ENCODE assay signal across 15 cellular contexts in genomic region chr2:132478669-132479068, GRCh38.
"Had no signal": no experiment of that assay in that cellular context is flagged by ENCODE, and none has a peak within 500 bp of the region (broad histone marks: within the 10 kb centered on the region; RNA-seq: fewer than 3 reads in every experiment).

No MANE protein-coding gene starts in this region.

- H3K9me3 ChIP-seq: ascending aorta, right atrium auricular region, tibial nerve, uterus had no signal

- ATAC-seq: left ventricle myocardium superior; natural killer cell treated with Interleukin-12 subunit alpha and Interleukin-12 subunit beta and Interleukin-15 and Interleukin-18, amount 100 ng/mL, for 72 hours; stimulated activated memory B cell treated with anti-CD40 and anti-IgM and Interleukin-4, amounts not matched to agents 10 μg/mL and 1 μg/mL and 100 μg/mL, for 72 hours had no signal

- H3K27ac ChIP-seq: ascending aorta, right atrium auricular region, tibial nerve, uterus had no signal

- DNase-seq: activated CD4-positive, CD25-positive, alpha-beta regulatory T cell treated with anti-CD3 and anti-CD28 coated beads, Interleukin-2, amount 50 U/mL, for 72 hours; activated naive CD4-positive, alpha-beta T cell; activated naive CD8-positive, alpha-beta T cell treated with anti-CD3 and anti-CD28 coated beads, Interleukin-2, amount 10 ng/mL, durations not matched to agents 7 days and 5 days; activated T-cell treated with anti-CD3 and anti-CD28 coated beads for 4 hours; erythroblast; hippocampal formation; left ventricle myocardium superior; nucleus accumbens; stimulated activated CD4-positive, alpha-beta T cell treated with anti-CD3 and anti-CD28 coated beads, Interleukin-2, amount 100 ng/mL, for 48 hours; uterus had no signal

- H3K36me3 ChIP-seq: ascending aorta, right atrium auricular region, tibial nerve, uterus had no signal

- H3K27me3 Mint-ChIP-seq: activated naive CD8-positive, alpha-beta T cell treated with anti-CD3 and anti-CD28 coated beads, Interleukin-2, amount 10 ng/mL, durations not matched to agents 7 days and 5 days; natural killer cell treated with Interleukin-12 subunit alpha and Interleukin-12 subunit beta and Interleukin-15 and Interleukin-18, amount 100 ng/mL, for 72 hours; stimulated activated memory B cell treated with anti-CD40 and anti-IgM and Interleukin-4, amounts not matched to agents 10 μg/mL and 1 μg/mL and 100 μg/mL, for 72 hours had no signal

- H3K4me1 Mint-ChIP-seq: activated naive CD8-positive, alpha-beta T cell treated with anti-CD3 and anti-CD28 coated beads, Interleukin-2, amount 10 ng/mL, durations not matched to agents 7 days and 5 days; stimulated activated memory B cell treated with anti-CD40 and anti-IgM and Interleukin-4, amounts not matched to agents 10 μg/mL and 1 μg/mL and 100 μg/mL, for 72 hours had no signal

- H3K36me3 Mint-ChIP-seq: activated naive CD8-positive, alpha-beta T cell treated with anti-CD3 and anti-CD28 coated beads, Interleukin-2, amount 10 ng/mL, durations not matched to agents 7 days and 5 days; natural killer cell treated with Interleukin-12 subunit alpha and Interleukin-12 subunit beta and Interleukin-15 and Interleukin-18, amount 100 ng/mL, for 72 hours; stimulated activated memory B cell treated with anti-CD40 and anti-IgM and Interleukin-4, amounts not matched to agents 10 μg/mL and 1 μg/mL and 100 μg/mL, for 72 hours had no signal

- H3K4me3 ChIP-seq: ascending aorta, right atrium auricular region, tibial nerve, uterus had no signal

- H3K27ac Mint-ChIP-seq: activated naive CD8-positive, alpha-beta T cell treated with anti-CD3 and anti-CD28 coated beads, Interleukin-2, amount 10 ng/mL, durations not matched to agents 7 days and 5 days; natural killer cell treated with Interleukin-12 subunit alpha and Interleukin-12 subunit beta and Interleukin-15 and Interleukin-18, amount 100 ng/mL, for 72 hours; stimulated activated memory B cell treated with anti-CD40 and anti-IgM and Interleukin-4, amounts not matched to agents 10 μg/mL and 1 μg/mL and 100 μg/mL, for 72 hours had no signal

- H3K27me3 ChIP-seq: ascending aorta, right atrium auricular region, tibial nerve, uterus had no signal

- H3K4me3 Mint-ChIP-seq: activated naive CD8-positive, alpha-beta T cell treated with anti-CD3 and anti-CD28 coated beads, Interleukin-2, amount 10 ng/mL, durations not matched to agents 7 days and 5 days; natural killer cell treated with Interleukin-12 subunit alpha and Interleukin-12 subunit beta and Interleukin-15 and Interleukin-18, amount 100 ng/mL, for 72 hours; stimulated activated memory B cell treated with anti-CD40 and anti-IgM and Interleukin-4, amounts not matched to agents 10 μg/mL and 1 μg/mL and 100 μg/mL, for 72 hours had no signal

- H3K4me1 ChIP-seq: ascending aorta, right atrium auricular region, uterus had no signal
